Comparison of ENCODE assay signal across 3 cellular contexts in the genomic region with DNA sequence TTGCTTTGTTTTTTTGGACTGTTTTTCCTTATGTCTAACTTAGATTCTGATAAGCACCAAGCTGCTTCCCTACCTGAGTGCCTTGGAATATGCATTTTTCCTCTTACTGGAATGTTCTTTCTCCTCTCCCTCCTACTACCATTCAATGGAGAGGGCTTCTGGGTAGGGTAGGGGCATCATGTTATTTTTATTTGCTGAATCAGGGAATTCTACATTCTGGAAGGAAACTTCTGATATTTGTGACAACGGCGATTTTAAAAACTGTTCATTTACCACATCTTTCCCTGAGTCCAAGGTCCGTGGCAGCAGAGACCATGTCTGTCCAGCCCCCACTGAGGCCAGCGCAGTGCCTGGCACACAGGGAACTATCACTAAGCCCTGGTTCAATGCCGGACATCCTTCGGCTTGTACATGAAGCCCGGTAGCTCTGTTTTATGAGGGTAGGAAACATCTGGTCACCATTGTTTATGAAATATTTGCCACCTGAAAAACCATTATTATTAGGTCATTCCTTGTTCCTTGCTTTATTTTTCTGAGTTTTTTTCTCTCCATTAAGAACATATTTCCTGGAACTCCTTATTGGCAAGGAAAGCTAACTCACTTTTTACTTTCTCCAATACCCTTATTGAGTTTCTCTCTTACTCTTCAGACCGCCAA.
TF ChIP-seq lines count a peak whose summit lies in the region.

No MANE protein-coding gene starts in this region.

TF ChIP-seq in HepG2, 621 proteins besides CTCF, POLR2A, EP300 and RAD21:
- TF ChIP-seq ZNF501 (CRISPR knock-in tag; IDR thresholded peaks at IDR 0.05) = no peak
- peak; percentile 86 to 93 for TF ChIP-seq MAFK (conservative IDR thresholded peaks at IDR 0.05 in 1 of 2, IDR thresholded peaks at IDR 0.05 in 1 of 2; ENCODE audit: low read length in 2 of 2)
- TF ChIP-seq MAFF (IDR thresholded peaks at IDR 0.05; ENCODE audit: low read depth, low read length) = peak; percentile 90
- no peak for TF ChIP-seq SNRNP70 (IDR thresholded peaks at IDR 0.05; ENCODE audit: low read depth, low read length)

TF ChIP-seq in IMR-90, 13 proteins besides CTCF, POLR2A, EP300 and RAD21:
- TF ChIP-seq BHLHE40 (IDR thresholded peaks at IDR 0.05; ENCODE audit: low read depth, low read length) (no peak), MAFK (IDR thresholded peaks at IDR 0.05; ENCODE audit: low read depth, low read length) (peak; percentile 93)

TF ChIP-seq in H1, 55 proteins besides CTCF, POLR2A, EP300 and RAD21:
- peak; percentile 27; the same call in 1 of the 2 replicates for TF ChIP-seq MAFK (IDR thresholded peaks at IDR 0.05; ENCODE audit: low read depth, low read length)
- TF ChIP-seq KDM4A (IDR thresholded peaks at IDR 0.05; ENCODE audit: low read depth, low read length, severe bottlenecking) = no peak
